In the genomic region with DNA sequence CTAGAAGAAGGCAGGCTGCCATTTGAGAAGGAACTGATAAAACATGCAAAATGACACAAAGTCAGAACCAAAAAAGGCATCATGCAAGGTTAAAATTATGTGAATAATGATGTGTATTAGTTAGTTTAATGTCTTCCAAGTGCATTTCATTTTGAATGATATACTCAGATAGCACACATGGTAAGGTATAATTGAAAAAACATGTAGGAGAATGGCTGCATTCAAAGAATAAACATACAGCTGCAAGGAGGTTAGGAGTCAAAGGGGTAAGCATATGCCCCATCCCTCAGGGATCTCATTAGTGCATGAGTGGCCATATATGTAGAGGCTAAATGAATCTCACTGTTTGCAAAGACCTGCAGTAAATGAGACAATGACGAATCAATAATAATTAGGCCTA, we compare ENCODE assay signal across 18 cellular contexts.
A peak's percentile ranks its signal among the peaks of the same experiment; 100 is the strongest.
DNase-seq lines count a peak whose midpoint lies in the region; TF ChIP-seq lines count a peak whose summit lies in the region.
"Had no signal": no experiment of that assay in that cellular context is flagged by ENCODE, and none has a peak within 500 bp of the region (broad histone marks: within the 10 kb centered on the region; RNA-seq: fewer than 3 reads in every experiment).

No MANE protein-coding gene starts in this region.

- DNase-seq in DMS153 (lab: John Stamatoyannopoulos, UW): peak; percentile 4
- DNase-seq in DMS153 treated with DMSO at 0.1 percent for 48 hours (lab: John Stamatoyannopoulos, UW; ENCODE audit: unreplicated experiment): no peak
- peak; percentile 67 for DNase-seq in NCI-H2171 (lab: John Stamatoyannopoulos, UW)
- DNase-seq in adipocyte (ENCODE audit: low read depth): peak; percentile 21
- no peak for DNase-seq in mesothelial cell of epicardium (ENCODE audit: low spot score in 2 of 2, unreplicated experiment in 2 of 2)
- DNase-seq in activated CD4-positive, CD25-positive, alpha-beta regulatory T cell (lab: John Stamatoyannopoulos, UW): no peak
- no peak for DNase-seq in dedifferentiated amniotic fluid mesenchymal stem cell (ENCODE audit: extremely low spot score)
- no peak for DNase-seq in RWPE1 (ENCODE audit: low spot score)
- DNase-seq: 8988T, GF-D8, GOT3, MM.1S, NCI-H1105, NCI-H187 treated with DMSO at 0.1 percent for 48 hours, PC-3, RPMI8226, SIG-M5 had no signal

- H3K4me3 Mint-ChIP-seq in mesothelial cell of epicardium: no peak overlapping the region
- H3K4me3 Mint-ChIP-seq: CD14-positive monocyte had no signal

- peaks cover 17% of the 10 kb centered on the region for H3K4me1 ChIP-seq in adipocyte (ENCODE audit: control insufficient read depth, insufficient read depth, low read length)

- H3K27ac Mint-ChIP-seq in mesothelial cell of epicardium: peak overlapping the region; percentile 55
- H3K27ac Mint-ChIP-seq: CD14-positive monocyte had no signal

- peaks cover 47% of the 10 kb centered on the region for H3K4me1 Mint-ChIP-seq in mesothelial cell of epicardium

- H3K9ac ChIP-seq in adipocyte (ENCODE audit: low read length): no peak overlapping the region

- H3K9me3 Mint-ChIP-seq in mesothelial cell of epicardium: peaks cover 11% of the 10 kb centered on the region

- CTCF ChIA-PET in RWPE1 (lab: Yijun Ruan, JAX): no interaction called here

- no peaks in the 10 kb centered on the region for H3K36me3 ChIP-seq in adipocyte (ENCODE audit: control insufficient read depth, insufficient read depth, low read length, severe bottlenecking)

- POLR2A ChIA-PET in RWPE1 (lab: Yijun Ruan, JAX; ENCODE audit: low non-redundant PET): no interaction called here

- TF ChIP-seq CTCF in mesothelial cell of epicardium (IDR thresholded peaks at IDR 0.05; ENCODE audit: unreplicated experiment) (no peak), RWPE1 (conservative IDR thresholded peaks at IDR 0.05; ENCODE audit: low read depth) (no peak)

- H3K27me3 ChIP-seq in adipocyte (replicated peaks; ENCODE audit: control insufficient read depth, insufficient read depth, low read length): no peaks in the 10 kb centered on the region

- H3K36me3 Mint-ChIP-seq in mesothelial cell of epicardium: peaks cover 4% of the 10 kb centered on the region
- H3K36me3 Mint-ChIP-seq: CD14-positive monocyte had no signal

- H3K4me3 ChIP-seq in adipocyte (ENCODE audit: low read length): no peak overlapping the region

- H3K9me3 ChIP-seq in adipocyte (ENCODE audit: control insufficient read depth, low read length): no peaks in the 10 kb centered on the region

- H3K27me3 Mint-ChIP-seq in mesothelial cell of epicardium (ENCODE audit: low read depth): no peaks in the 10 kb centered on the region

- H3K27ac ChIP-seq in RWPE1: no peak overlapping the region

Comparison
In these comparisons a context has a peak if more than half of its experiments do, and no peak if none do; other contexts are left out.
1. DNase-seq: peak in DMS153 (single experiment), NCI-H2171 (single experiment) and adipocyte (single experiment); none in DMS153 treated with DMSO at 0.1 percent for 48 hours (single experiment), mesothelial cell of epicardium (0 of 2), activated CD4-positive, CD25-positive, alpha-beta regulatory T cell (0 of 4), dedifferentiated amniotic fluid mesenchymal stem cell (single experiment) and RWPE1 (single experiment).